In the genomic region with DNA sequence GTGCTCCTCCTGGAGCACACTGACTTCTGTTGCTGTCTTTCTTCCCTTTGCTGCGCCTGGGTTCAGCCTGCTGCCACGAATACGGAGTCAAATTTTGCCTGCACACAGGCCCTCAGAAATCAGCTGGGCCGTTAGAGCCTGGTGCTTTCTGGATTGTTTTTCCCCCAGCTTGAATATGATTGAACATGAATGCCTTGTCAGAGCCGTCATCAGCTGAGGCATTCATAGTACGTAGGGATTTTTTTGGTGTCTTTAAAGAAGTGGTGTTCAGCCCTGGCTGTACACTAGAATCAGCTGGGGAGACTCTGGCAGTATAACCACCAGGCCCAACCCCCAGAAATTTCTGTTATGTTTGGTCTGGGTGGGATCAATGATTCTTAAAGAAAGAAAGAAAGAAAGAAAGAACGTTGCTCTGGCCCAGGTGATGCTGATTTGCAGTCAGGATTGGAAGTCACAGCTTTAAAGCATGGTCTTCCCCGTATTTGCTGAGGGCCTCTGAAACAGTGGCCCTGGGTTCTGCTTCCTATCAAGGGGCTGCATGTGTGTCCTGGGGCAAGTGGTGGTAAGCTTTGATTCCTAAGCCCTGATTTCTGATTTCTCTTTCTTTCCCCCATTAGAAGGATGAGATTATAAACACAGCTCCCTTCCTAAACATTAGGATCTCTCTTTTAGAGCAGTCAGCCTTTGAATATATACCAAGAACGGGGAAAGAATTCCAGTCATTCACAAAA, we compare ENCODE assay signal across 1 cellular context.
TF ChIP-seq lines count a peak whose summit lies in the region.

No MANE protein-coding gene starts in this region.

TF ChIP-seq in K562, 482 proteins besides CTCF, POLR2A, EP300 and RAD21:
- peak; percentile 34; the same call in 1 of the 2 replicates for TF ChIP-seq POLR2AphosphoS2 (IDR thresholded peaks at IDR 0.05; ENCODE audit: low read length)
- TF ChIP-seq NR4A1 (CRISPR knock-in tag; IDR thresholded peaks at IDR 0.05): no peak
- no peak for TF ChIP-seq NR4A1 (tag; IDR thresholded peaks at IDR 0.05)
- TF ChIP-seq KDM1A (IDR thresholded peaks at IDR 0.05): peak; percentile 54 to 66; a peak in 3 of 4 replicates
